Comparison of ENCODE assay signal across 1 cellular context in genomic region chr19:5594521-5594950, GRCh38.
TF ChIP-seq lines count a peak whose summit lies in the region.

No MANE protein-coding gene starts in this region.

TF ChIP-seq in liver, 16 proteins besides CTCF, POLR2A, EP300 and RAD21 (continued from another document):
- TF ChIP-seq ZBTB33 (IDR thresholded peaks at IDR 0.05) (no peak), JUND (IDR thresholded peaks at IDR 0.05) (peak in 1 of 2 donors; percentile 23), RXRA (IDR thresholded peaks at IDR 0.05) (peak in 1 of 2 donors; percentile 69)
